10 cellular contexts compared by ENCODE assay signal in genomic region chr18:58992301-58993231, GRCh38.
DNase-seq lines count a peak whose midpoint lies in the region; ATAC-seq and TF ChIP-seq lines count a peak whose summit lies in the region.
"Had no signal": no experiment of that assay in that cellular context is flagged by ENCODE, and none has a peak within 500 bp of the region (broad histone marks: within the 10 kb centered on the region; RNA-seq: fewer than 3 reads in every experiment).

No MANE protein-coding gene starts in this region.

- H3K9me3 ChIP-seq in AG04450 (ENCODE audit: control insufficient read depth, insufficient read depth, low read length) (no peaks in the 10 kb centered on the region; the same call in 1 of the 2 replicates), osteoblast (ENCODE audit: low read depth, low read length) (no peaks in the 10 kb centered on the region), T-helper 17 cell (ENCODE audit: control insufficient read depth, low read length, poor library complexity, severe bottlenecking) (no peaks in the 10 kb centered on the region)

- peak overlapping the region; percentile 17 for H2AFZ ChIP-seq in osteoblast (ENCODE audit: low read length)

- TF ChIP-seq CTCF in AG04450 (IDR thresholded peaks at IDR 0.05; ENCODE audit: low read depth, low read length) (no peak), osteoblast (IDR thresholded peaks at IDR 0.05; ENCODE audit: extremely low read depth, low read depth, low read length) (no peak)

- no peaks in the 10 kb centered on the region for H4K20me1 ChIP-seq in osteoblast (ENCODE audit: insufficient read depth, low read length)

- POLR2A ChIA-PET in AG04450 (lab: Yijun Ruan, JAX) = interaction anchor here (0.6 kb wide), 1 partner anchor 26 kb away, joined by 6 read pairs; no protein-coding TSS in a partner anchor

- DNase-seq in AG04450 (ENCODE audit: low read depth, low spot score) (no peak), NOMO-1 treated with DMSO at 0.1 percent for 48 hours (lab: John Stamatoyannopoulos, UW; ENCODE audit: unreplicated experiment) (peak; percentile 21), dermis microvascular lymphatic vessel endothelial cell (ENCODE audit: low read depth in 2 of 2) (peak; percentile 63 to 86), osteoblast (ENCODE audit: insufficient read length, low spot score, missing footprints) (no peak), dedifferentiated amniotic fluid mesenchymal stem cell (ENCODE audit: extremely low spot score) (no peak), NCI-H187 treated with DMSO at 0.1 percent for 48 hours (lab: John Stamatoyannopoulos, UW) (no peak), T-helper 17 cell (no peak)
- DNase-seq: activated CD4-positive, alpha-beta memory T cell treated with anti-CD3 and anti-CD28 coated beads for 36 hours had no signal

- H3K36me3 Mint-ChIP-seq in T-helper 17 cell (ENCODE audit: low read depth) = no peaks in the 10 kb centered on the region
- H3K36me3 Mint-ChIP-seq: CD14-positive monocyte had no signal

- H3K4me1 Mint-ChIP-seq in T-helper 17 cell = no peaks in the 10 kb centered on the region

- H3K4me3 ChIP-seq in AG04450 (ENCODE audit: low read depth, low read length) (no peak overlapping the region), osteoblast (ENCODE audit: insufficient read depth, low read length) (no peak overlapping the region)

- H3K36me3 ChIP-seq in osteoblast (ENCODE audit: insufficient read depth, low read length) = no peaks in the 10 kb centered on the region

- H3K4me1 ChIP-seq in osteoblast (ENCODE audit: insufficient read depth, low read length) = peaks cover 51% of the 10 kb centered on the region

- H3K27me3 ChIP-seq in AG04450 (ENCODE audit: control insufficient read depth, insufficient read depth, low read length) (no peaks in the 10 kb centered on the region), osteoblast (ENCODE audit: insufficient read depth, low read length) (no peaks in the 10 kb centered on the region)

- no peak overlapping the region for H3K4me3 Mint-ChIP-seq in T-helper 17 cell
- H3K4me3 Mint-ChIP-seq: activated CD4-positive, alpha-beta memory T cell treated with anti-CD3 and anti-CD28 coated beads for 36 hours; CD14-positive monocyte had no signal

- ATAC-seq in T-helper 17 cell (no peak), GM21825 (IDR thresholded peaks at IDR 0.05; ENCODE audit: unreplicated experiment) (no peak)

- H3K27ac Mint-ChIP-seq in T-helper 17 cell = no peak overlapping the region
- H3K27ac Mint-ChIP-seq: activated CD4-positive, alpha-beta memory T cell treated with anti-CD3 and anti-CD28 coated beads for 36 hours; CD14-positive monocyte had no signal

- peaks cover 27% of the 10 kb centered on the region for H3K27me3 Mint-ChIP-seq in T-helper 17 cell

- no peaks in the 10 kb centered on the region for H3K79me2 ChIP-seq in osteoblast (ENCODE audit: insufficient read depth, low read length)

- H3K4me2 ChIP-seq in osteoblast (ENCODE audit: insufficient read depth, low read length) = peak overlapping the region; percentile 49

- H3K27ac ChIP-seq in AG04450 (ENCODE audit: low read depth, low read length) (peak overlapping the region; percentile 58), osteoblast (ENCODE audit: low read depth, low read length) (peak overlapping the region; percentile 96)

- CTCF ChIA-PET in AG04450 (lab: Charles Lee) = no interaction called here

Comparison
In these comparisons a context has a peak if more than half of its experiments do, and no peak if none do; other contexts are left out.
1. DNase-seq: peak in NOMO-1 treated with DMSO at 0.1 percent for 48 hours (single experiment) and dermis microvascular lymphatic vessel endothelial cell (2 of 2); none in AG04450 (single experiment), osteoblast (single experiment), dedifferentiated amniotic fluid mesenchymal stem cell (single experiment), NCI-H187 treated with DMSO at 0.1 percent for 48 hours (single experiment) and T-helper 17 cell (0 of 3).